Comparison of ENCODE assay signal across 8 cellular contexts in the genomic region with DNA sequence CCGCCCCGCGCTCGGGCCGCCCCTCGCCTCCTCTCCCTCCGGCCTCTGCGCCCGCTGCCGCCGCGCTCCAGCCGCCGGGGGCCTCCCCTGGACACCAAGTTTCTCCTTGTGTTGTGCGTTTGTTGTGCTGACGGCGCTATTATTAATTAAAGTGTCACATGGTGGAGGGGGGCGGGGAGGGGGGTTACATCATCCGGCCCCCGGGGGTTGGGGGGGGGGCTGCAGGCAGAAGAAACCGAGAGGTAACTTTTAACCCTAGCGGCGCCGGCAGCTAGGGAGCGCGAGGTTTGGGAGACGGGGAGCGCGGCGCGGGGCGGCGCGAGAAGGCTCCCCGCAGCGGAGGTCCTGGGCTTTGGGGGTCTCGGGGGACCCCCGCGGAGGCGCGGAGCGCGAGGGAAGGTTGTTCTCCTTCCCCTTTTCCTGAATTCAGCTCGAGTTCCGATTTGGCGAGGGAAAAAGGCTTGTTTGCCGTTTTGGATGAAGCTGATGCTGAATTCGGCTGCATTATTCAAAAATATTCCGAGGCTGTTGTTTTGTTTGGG. TPM values are rescaled to one million over a fixed set of nuclear protein-coding genes. Genes with fewer than 3 reads are reported as not detected.
DNase-seq lines count a peak whose midpoint lies in the region; ATAC-seq and TF ChIP-seq lines count a peak whose summit lies in the region.

A gene (minus strand): TSS at position 117 of the 542 bp plus-strand sequence. CDS start 134 bp downstream, outside the sequence.

- no peaks in the 10 kb centered on the region for H3K36me3 ChIP-seq in KMS-11 (ENCODE audit: insufficient read depth)
- H3K36me3 ChIP-seq in adipocyte (ENCODE audit: control insufficient read depth, insufficient read depth, low read length, severe bottlenecking), result no peaks in the 10 kb centered on the region

- DNase-seq in T-helper 2 cell treated with Interferon-gamma antibody and Interleukin-4, amounts not matched to agents 5 μg/mL and 100 μg/mL, for 36 hours (ENCODE audit: low spot score), result no peak
- DNase-seq in T-helper 2 cell (no peak), adipocyte (ENCODE audit: low read depth) (no peak), KG1 (lab: John Stamatoyannopoulos, UW) (no peak)
- DNase-seq in natural killer cell treated with Interleukin-12 subunit alpha and Interleukin-12 subunit beta and Interleukin-15 and Interleukin-18, amount 100 ng/mL, for 72 hours (ENCODE audit: low spot score), result no peak
- DNase-seq in effector CD4-positive, alpha-beta T cell, result no peak

- peak within 1 kb of the TSS; percentile 61 for H2AFZ ChIP-seq in KMS-11 (ENCODE audit: low read depth)

- peaks cover 82% of the 10 kb centered on the region for H3K27me3 Mint-ChIP-seq in T-helper 2 cell treated with Interferon-gamma antibody and Interleukin-4, amounts not matched to agents 5 μg/mL and 100 μg/mL, for 36 hours (ENCODE audit: low read depth)
- H3K27me3 Mint-ChIP-seq in natural killer cell treated with Interleukin-12 subunit alpha and Interleukin-12 subunit beta and Interleukin-15 and Interleukin-18, amount 100 ng/mL, for 72 hours, result peaks cover 59 to 72% of the 10 kb centered on the region in 2 donors

- peak within 1 kb of the TSS; percentile 85 for H3K4me2 ChIP-seq in KMS-11

- no peaks in the 10 kb centered on the region for H3K79me2 ChIP-seq in KMS-11 (ENCODE audit: insufficient read depth, low read depth)

- H3K9ac ChIP-seq in KMS-11, result peak within 1 kb of the TSS; percentile 41; the same call in 1 of the 2 replicates
- H3K9ac ChIP-seq in adipocyte (ENCODE audit: low read length), result no peak within 1 kb of the TSS

- H3K27ac Mint-ChIP-seq in T-helper 2 cell treated with Interferon-gamma antibody and Interleukin-4, amounts not matched to agents 5 μg/mL and 100 μg/mL, for 36 hours, result peak within 1 kb of the TSS; percentile 52
- no peak within 1 kb of the TSS for H3K27ac Mint-ChIP-seq in natural killer cell treated with Interleukin-12 subunit alpha and Interleukin-12 subunit beta and Interleukin-15 and Interleukin-18, amount 100 ng/mL, for 72 hours

- H4K20me1 ChIP-seq in KMS-11 (ENCODE audit: insufficient read depth), result no peaks in the 10 kb centered on the region

- H3K4me3 ChIP-seq in KMS-11 (IDR thresholded peaks at IDR 0.05; ENCODE audit: insufficient read depth, low read depth, low read length), result no peak within 1 kb of the TSS
- peak within 1 kb of the TSS; percentile 50 for H3K4me3 ChIP-seq in adipocyte (ENCODE audit: low read length)

- H3K4me3 Mint-ChIP-seq in T-helper 2 cell treated with Interferon-gamma antibody and Interleukin-4, amounts not matched to agents 5 μg/mL and 100 μg/mL, for 36 hours, result peak within 1 kb of the TSS; percentile 67
- H3K4me3 Mint-ChIP-seq in natural killer cell treated with Interleukin-12 subunit alpha and Interleukin-12 subunit beta and Interleukin-15 and Interleukin-18, amount 100 ng/mL, for 72 hours, result peak within 1 kb of the TSS; percentile 50

- no peaks in the 10 kb centered on the region for H3K9me3 ChIP-seq in adipocyte (ENCODE audit: control insufficient read depth, low read length)

- H3K36me3 Mint-ChIP-seq in T-helper 2 cell treated with Interferon-gamma antibody and Interleukin-4, amounts not matched to agents 5 μg/mL and 100 μg/mL, for 36 hours (ENCODE audit: low read depth), result no peaks in the 10 kb centered on the region
- H3K36me3 Mint-ChIP-seq in natural killer cell treated with Interleukin-12 subunit alpha and Interleukin-12 subunit beta and Interleukin-15 and Interleukin-18, amount 100 ng/mL, for 72 hours, result peaks cover 4% of the 10 kb centered on the region

- no peak within 1 kb of the TSS for H3K27ac ChIP-seq in KMS-11

- ATAC-seq in natural killer cell treated with Interleukin-12 subunit alpha and Interleukin-12 subunit beta and Interleukin-15 and Interleukin-18, amount 100 ng/mL, for 72 hours, result no peak
- no peak for ATAC-seq in HG03039 (IDR thresholded peaks at IDR 0.05; ENCODE audit: unreplicated experiment)

- H3K4me1 ChIP-seq in KMS-11 (ENCODE audit: low read depth, poor library complexity, severe bottlenecking), result peaks cover 7% of the 10 kb centered on the region
- peaks cover 9% of the 10 kb centered on the region for H3K4me1 ChIP-seq in adipocyte (ENCODE audit: control insufficient read depth, insufficient read depth, low read length)

- no peak for TF ChIP-seq CTCF in KMS-11 (conservative IDR thresholded peaks at IDR 0.05; ENCODE audit: low read depth, low read length)

- peaks cover 15% of the 10 kb centered on the region for H3K27me3 ChIP-seq in KMS-11 (ENCODE audit: insufficient read depth, low read depth)
- peaks cover 59% of the 10 kb centered on the region for H3K27me3 ChIP-seq in adipocyte (replicated peaks; ENCODE audit: control insufficient read depth, insufficient read depth, low read length)

- peaks cover 14% of the 10 kb centered on the region for H3K4me1 Mint-ChIP-seq in T-helper 2 cell treated with Interferon-gamma antibody and Interleukin-4, amounts not matched to agents 5 μg/mL and 100 μg/mL, for 36 hours (ENCODE audit: low read depth)
- H3K4me1 Mint-ChIP-seq in natural killer cell treated with Interleukin-12 subunit alpha and Interleukin-12 subunit beta and Interleukin-15 and Interleukin-18, amount 100 ng/mL, for 72 hours (ENCODE audit: low read depth in 2 of 2), result peaks cover 16% of the 10 kb centered on the region in 2 donors

- H3K9me3 Mint-ChIP-seq in T-helper 2 cell treated with Interferon-gamma antibody and Interleukin-4, amounts not matched to agents 5 μg/mL and 100 μg/mL, for 36 hours, result no peaks in the 10 kb centered on the region
- no peaks in the 10 kb centered on the region for H3K9me3 Mint-ChIP-seq in natural killer cell treated with Interleukin-12 subunit alpha and Interleukin-12 subunit beta and Interleukin-15 and Interleukin-18, amount 100 ng/mL, for 72 hours

RNA-seq across cellular contexts. Expression of the gene that starts here (rescaled TPM):
- total RNA-seq in natural killer cell treated with Interleukin-12 subunit alpha and Interleukin-12 subunit beta and Interleukin-15 and Interleukin-18, amount 100 ng/mL, for 72 hours, result not detected
